Comparison of ENCODE assay signal across 16 cellular contexts in genomic region chr14:97417331-97417730, GRCh38.
DNase-seq lines count a peak whose midpoint lies in the region; ATAC-seq and TF ChIP-seq lines count a peak whose summit lies in the region.
"Had no signal": no experiment of that assay in that cellular context is flagged by ENCODE, and none has a peak within 500 bp of the region (broad histone marks: within the 10 kb centered on the region; RNA-seq: fewer than 3 reads in every experiment).

No MANE protein-coding gene starts in this region.

- H3K9me3 Mint-ChIP-seq in T-helper 2 cell treated with Interferon-gamma antibody and Interleukin-4, amounts not matched to agents 5 μg/mL and 100 μg/mL, for 36 hours, result no peaks in the 10 kb centered on the region
- no peaks in the 10 kb centered on the region for H3K9me3 Mint-ChIP-seq in endodermal cell
- H3K9me3 Mint-ChIP-seq: CD4-positive, alpha-beta memory T cell had no signal

- WGBS in endodermal cell (ENCODE audit: insufficient coverage in 1 of 2, insufficient read length in 1 of 2), 2 experiments, result 95 to 100% methylated on average over 2 to 3 of the region's 3 CpGs

- DNase-seq in T-helper 2 cell treated with Interferon-gamma antibody and Interleukin-4, amounts not matched to agents 5 μg/mL and 100 μg/mL, for 36 hours (ENCODE audit: low spot score), result no peak
- DNase-seq in endodermal cell (peak; percentile 33), NCI-H226 (no peak), GM10266 (ENCODE audit: extremely low spot score) (no peak)
- DNase-seq: C1 segment of cervical spinal cord; Calu3; CD4-positive, alpha-beta memory T cell; COR-L47; DMS53; EL; GDM1; GM23248; H7; HCEC 1CT had no signal

- no peak overlapping the region for H2AFZ ChIP-seq in KMS-11 (ENCODE audit: low read depth)
- H2AFZ ChIP-seq: GM23248 had no signal

- H3K4me1 Mint-ChIP-seq in T-helper 2 cell treated with Interferon-gamma antibody and Interleukin-4, amounts not matched to agents 5 μg/mL and 100 μg/mL, for 36 hours (ENCODE audit: low read depth), result peaks cover 39% of the 10 kb centered on the region
- H3K4me1 Mint-ChIP-seq in endodermal cell, result peaks cover 14% of the 10 kb centered on the region

- no peaks in the 10 kb centered on the region for H3K27me3 Mint-ChIP-seq in T-helper 2 cell treated with Interferon-gamma antibody and Interleukin-4, amounts not matched to agents 5 μg/mL and 100 μg/mL, for 36 hours (ENCODE audit: low read depth)
- H3K27me3 Mint-ChIP-seq in endodermal cell (ENCODE audit: insufficient read depth), result peaks cover 12% of the 10 kb centered on the region

- H3K9ac ChIP-seq in KMS-11 (no peak overlapping the region), endodermal cell (ENCODE audit: extremely low read depth, low read length, poor library complexity, severe bottlenecking) (no peak overlapping the region)
- H3K9ac ChIP-seq: GM23248 had no signal

- peak overlapping the region; percentile 36; the same call in 1 of the 2 replicates for H3K4me2 ChIP-seq in KMS-11

- TF ChIP-seq CTCF in KMS-11 (conservative IDR thresholded peaks at IDR 0.05; ENCODE audit: low read depth, low read length) (no peak), endodermal cell (conservative IDR thresholded peaks at IDR 0.05) (no peak), GM10266 (IDR thresholded peaks at IDR 0.05; ENCODE audit: control insufficient read depth, insufficient read depth, low read depth, missing control alignments) (no peak)

- H3K36me3 Mint-ChIP-seq in T-helper 2 cell treated with Interferon-gamma antibody and Interleukin-4, amounts not matched to agents 5 μg/mL and 100 μg/mL, for 36 hours (ENCODE audit: low read depth), result no peaks in the 10 kb centered on the region
- no peaks in the 10 kb centered on the region for H3K36me3 Mint-ChIP-seq in endodermal cell (ENCODE audit: low read depth)
- H3K36me3 Mint-ChIP-seq: CD4-positive, alpha-beta memory T cell had no signal

- H3K36me3 ChIP-seq in KMS-11 (ENCODE audit: insufficient read depth) (no peaks in the 10 kb centered on the region), endodermal cell (ENCODE audit: control insufficient read depth, insufficient read depth, low read length) (no peaks in the 10 kb centered on the region)

- H4K20me1 ChIP-seq in KMS-11 (ENCODE audit: insufficient read depth), result no peaks in the 10 kb centered on the region

- no peak for ATAC-seq in HG02852 (IDR thresholded peaks at IDR 0.05; ENCODE audit: unreplicated experiment)

- H3K4me3 ChIP-seq in KMS-11 (IDR thresholded peaks at IDR 0.05; ENCODE audit: insufficient read depth, low read depth, low read length) (no peak overlapping the region), endodermal cell (ENCODE audit: low read length) (no peak overlapping the region)
- H3K4me3 ChIP-seq: GM23248 had no signal

- no peaks in the 10 kb centered on the region for H3K79me2 ChIP-seq in KMS-11 (ENCODE audit: insufficient read depth, low read depth)

- H3K4me3 Mint-ChIP-seq in T-helper 2 cell treated with Interferon-gamma antibody and Interleukin-4, amounts not matched to agents 5 μg/mL and 100 μg/mL, for 36 hours, result no peak overlapping the region
- H3K4me3 Mint-ChIP-seq in endodermal cell, result no peak overlapping the region

- H3K4me1 ChIP-seq in KMS-11 (ENCODE audit: low read depth, poor library complexity, severe bottlenecking) (peaks cover 18% of the 10 kb centered on the region), endodermal cell (ENCODE audit: control insufficient read depth, insufficient read depth, low read length) (peaks cover 7% of the 10 kb centered on the region)

- H3K27ac ChIP-seq in KMS-11 (no peak overlapping the region), endodermal cell (ENCODE audit: low read depth, low read length) (no peak overlapping the region)
- H3K27ac ChIP-seq: GM23248 had no signal

- H3K27ac Mint-ChIP-seq in T-helper 2 cell treated with Interferon-gamma antibody and Interleukin-4, amounts not matched to agents 5 μg/mL and 100 μg/mL, for 36 hours, result peak overlapping the region; percentile 28
- H3K27ac Mint-ChIP-seq in endodermal cell, result no peak overlapping the region

- no peaks in the 10 kb centered on the region for H3K27me3 ChIP-seq in KMS-11 (ENCODE audit: insufficient read depth, low read depth)
- peaks cover 32% of the 10 kb centered on the region for H3K27me3 ChIP-seq in endodermal cell (ENCODE audit: control insufficient read depth, insufficient read depth, low read length, poor library complexity, severe bottlenecking)

- H3K9me3 ChIP-seq in endodermal cell (ENCODE audit: control insufficient read depth, low read length), result no peaks in the 10 kb centered on the region
